ENCODE assay signal across 8 cellular contexts in genomic region chr20:24991897-24992419, GRCh38. TPM values are rescaled to one million over a fixed set of nuclear protein-coding genes. Genes with fewer than 3 reads are reported as not detected.
DNase-seq lines count a peak whose midpoint lies in the region; ATAC-seq, FAIRE-seq and TF ChIP-seq lines count a peak whose summit lies in the region.

No MANE protein-coding gene starts in this region.

- H3K27me3 ChIP-seq in HCT116 (ENCODE audit: insufficient read depth, low read length) (no peaks in the 10 kb centered on the region), MM.1S (replicated peaks; ENCODE audit: insufficient read depth, low read length) (no peaks in the 10 kb centered on the region), keratinocyte (ENCODE audit: control insufficient read depth, extremely low read depth, insufficient read depth, low read length) (no peaks in the 10 kb centered on the region), stomach (no peaks in the 10 kb centered on the region)

- H3K27ac ChIP-seq in HCT116 (ENCODE audit: low read depth, low read length), result peak overlapping the region; percentile 71
- peak overlapping the region; percentile 69; the same call in 1 of the 2 replicates for H3K27ac ChIP-seq in MM.1S (ENCODE audit: low read length)
- peak overlapping the region; percentile 72 for H3K27ac ChIP-seq in keratinocyte (ENCODE audit: control insufficient read depth, insufficient read depth, low read length)
- peak overlapping the region; percentile 85 to 97 (median 95) for H3K27ac ChIP-seq in stomach

- no peak for FAIRE-seq in keratinocyte (lab: Jason Lieb, UNC)

- H3K9ac ChIP-seq in HCT116 (ENCODE audit: low read length) (peak overlapping the region; percentile 83), MM.1S (ENCODE audit: low read length) (peak overlapping the region; percentile 86), keratinocyte (ENCODE audit: control insufficient read depth, extremely low read depth, insufficient read depth, low read length) (peak overlapping the region; percentile 74)

- H3K4me3 Mint-ChIP-seq in T-helper 1 cell treated with Interleukin-12 subunit alpha and Interleukin-12 subunit beta and Interleukin-4 antibody, amounts not matched to agents 30 μg/mL and 1 μg/mL, for 36 hours, result peak overlapping the region; percentile 95

- H3K9me3 ChIP-seq in HCT116 (ENCODE audit: control insufficient read depth in 1 of 2, insufficient read depth in 1 of 2, low read depth in 1 of 2, low read length in 2 of 2) (no peaks in the 10 kb centered on the region), MM.1S (replicated peaks; ENCODE audit: insufficient read depth, low read length) (no peaks in the 10 kb centered on the region), keratinocyte (ENCODE audit: control insufficient read depth, low read depth, low read length) (no peaks in the 10 kb centered on the region), stomach (no peaks in the 10 kb centered on the region)

- no peak for TF ChIP-seq POLR2A in HCT116 (IDR thresholded peaks at IDR 0.05; ENCODE audit: borderline replicate concordance, extremely low read depth, insufficient read depth, insufficient read length)
- TF ChIP-seq POLR2A in stomach (IDR thresholded peaks at IDR 0.05), result no peak

- H3K9me2 ChIP-seq in HCT116 (ENCODE audit: insufficient read depth), result no peaks in the 10 kb centered on the region
- H3K9me2 ChIP-seq in MM.1S (replicated peaks; ENCODE audit: insufficient read depth, low read length), result no peaks in the 10 kb centered on the region

- DNase-seq in T-helper 1 cell (no peak), HCT116 (ENCODE audit: low read depth, low spot score) (no peak), MM.1S (no peak), astrocyte of the cerebellum (ENCODE audit: low read depth) (no peak), keratinocyte (ENCODE audit: low read depth, low spot score) (no peak), stomach (peak; percentile 33), GM13976 (ENCODE audit: low spot score) (no peak)

- peak overlapping the region; percentile 89 to 94 for H3K4me3 ChIP-seq in HCT116 (replicated peaks in 1 of 2; ENCODE audit: low read depth in 1 of 2, low read length in 2 of 2)
- peak overlapping the region; percentile 97 for H3K4me3 ChIP-seq in MM.1S (ENCODE audit: low read length)
- H3K4me3 ChIP-seq in astrocyte of the cerebellum (ENCODE audit: low read depth, low read length), result peak overlapping the region; percentile 66
- peak overlapping the region; percentile 84 to 88 (median 85) for H3K4me3 ChIP-seq in keratinocyte (ENCODE audit: control insufficient read depth in 2 of 3, extremely low read depth in 1 of 3, insufficient read depth in 2 of 3, low read depth in 1 of 3, low read length in 3 of 3)
- H3K4me3 ChIP-seq in stomach, result peak overlapping the region; percentile 82 to 90 (median 88)

- in situ Hi-C loops in astrocyte of the cerebellum (cut with HindIII; ENCODE audit: low sequenced_read_pairs), result loop anchor here (25.0 kb wide), 1 partner anchor 170 kb away; no protein-coding TSS in a partner anchor
- in situ Hi-C loops in GM13976 (cut with MboI; ENCODE audit: low sequenced_read_pairs, unreplicated experiment), result loop anchor here (10.0 kb wide), 2 partner anchors 183 to 413 kb away; partner anchors contain the start of gene GINS1

- peak; percentile 41 for ATAC-seq in HCT116

- H3K9me1 ChIP-seq in keratinocyte (ENCODE audit: control insufficient read depth, extremely low read depth, insufficient read depth, low read length), result no peaks in the 10 kb centered on the region

- H3K36me3 Mint-ChIP-seq in T-helper 1 cell treated with Interleukin-12 subunit alpha and Interleukin-12 subunit beta and Interleukin-4 antibody, amounts not matched to agents 30 μg/mL and 1 μg/mL, for 36 hours (ENCODE audit: low read depth), result peaks cover 24% of the 10 kb centered on the region

- no peaks in the 10 kb centered on the region for H4K20me1 ChIP-seq in HCT116 (ENCODE audit: insufficient read depth)
- H4K20me1 ChIP-seq in MM.1S (ENCODE audit: insufficient read depth, low read length), result no peaks in the 10 kb centered on the region
- no peaks in the 10 kb centered on the region for H4K20me1 ChIP-seq in keratinocyte (ENCODE audit: control insufficient read depth, extremely low read depth, insufficient read depth, low read length)

- 0 to 1% (median 0%) methylated on average over 32 of the region's 32 CpGs for WGBS in stomach, 5 donors

- H3K27me3 Mint-ChIP-seq in T-helper 1 cell treated with Interleukin-12 subunit alpha and Interleukin-12 subunit beta and Interleukin-4 antibody, amounts not matched to agents 30 μg/mL and 1 μg/mL, for 36 hours (ENCODE audit: low read depth), result peaks cover 15% of the 10 kb centered on the region

- no peaks in the 10 kb centered on the region for H3K9me3 Mint-ChIP-seq in T-helper 1 cell treated with Interleukin-12 subunit alpha and Interleukin-12 subunit beta and Interleukin-4 antibody, amounts not matched to agents 30 μg/mL and 1 μg/mL, for 36 hours

- H3K4me2 ChIP-seq in HCT116 (ENCODE audit: low read length) (peak overlapping the region; percentile 94), MM.1S (ENCODE audit: low read depth, low read length) (peak overlapping the region; percentile 85), keratinocyte (ENCODE audit: control insufficient read depth, extremely low read depth, insufficient read depth, low read depth, low read length) (peak overlapping the region; percentile 81)

- H3K27ac Mint-ChIP-seq in T-helper 1 cell treated with Interleukin-12 subunit alpha and Interleukin-12 subunit beta and Interleukin-4 antibody, amounts not matched to agents 30 μg/mL and 1 μg/mL, for 36 hours, result peak overlapping the region; percentile 94

- RAD21 ChIA-PET in HCT116 (lab: Charles Lee; ENCODE audit: low non-redundant PET in 1 of 2, low total read pairs in 2 of 2, uncharacterized antibody in 2 of 2, unreplicated experiment in 2 of 2), result no interaction called here

- POLR2A ChIA-PET in HCT116 (lab: Charles Lee), result no interaction called here

- H3K36me3 ChIP-seq in HCT116 (ENCODE audit: control insufficient read depth in 1 of 2, insufficient read depth in 2 of 2, low read length in 2 of 2) (no peaks in the 10 kb centered on the region; a peak in 1 of 4 replicates), MM.1S (replicated peaks; ENCODE audit: insufficient read depth, low read length) (no peaks in the 10 kb centered on the region), keratinocyte (ENCODE audit: control insufficient read depth in 2 of 2, extremely low read depth in 1 of 2, insufficient read depth in 2 of 2, low read length in 2 of 2) (peaks cover 3% of the 10 kb centered on the region in 2 experiments), stomach (no peaks in the 10 kb centered on the region)

- dilution Hi-C loops in keratinocyte (cut with MboI; ENCODE audit: extremely low pct_ligation_motif_present, low sequenced_read_pairs), result no loop called here

- H3K79me2 ChIP-seq in HCT116 (ENCODE audit: insufficient read depth, low read length), result peaks cover 51% of the 10 kb centered on the region
- H3K79me2 ChIP-seq in MM.1S (ENCODE audit: low read length), result peaks cover 55% of the 10 kb centered on the region
- peaks cover 22% of the 10 kb centered on the region for H3K79me2 ChIP-seq in keratinocyte (ENCODE audit: control insufficient read depth, insufficient read depth, low read length)

- TF ChIP-seq CTCF in HCT116 (IDR thresholded peaks at IDR 0.05 in 2 of 3, conservative IDR thresholded peaks at IDR 0.05 in 1 of 3; ENCODE audit: borderline replicate concordance in 1 of 3, insufficient read depth in 1 of 3, low read depth in 2 of 3, low read length in 2 of 3) (no peak), MM.1S (IDR thresholded peaks at IDR 0.05; ENCODE audit: low read length) (no peak), astrocyte of the cerebellum (IDR thresholded peaks at IDR 0.05; ENCODE audit: low read depth, low read length, missing control alignments) (no peak), keratinocyte (optimal IDR thresholded peaks at IDR 0.05 in 1 of 3, IDR thresholded peaks at IDR 0.05 in 1 of 3, conservative IDR thresholded peaks at IDR 0.05 in 1 of 3; ENCODE audit: extremely low read depth in 1 of 3, insufficient read depth in 2 of 3, low read length in 3 of 3) (no peak), stomach (IDR thresholded peaks at IDR 0.05) (no peak), GM13976 (IDR thresholded peaks at IDR 0.05; ENCODE audit: borderline replicate concordance, control extremely low read depth, extremely low read depth, insufficient read depth, missing control alignments) (no peak)

- no TSS peak for BruUV-seq in HCT116 (replicated peaks; lab: Mats Ljungman, UMichigan)

- H3K4me1 ChIP-seq in HCT116 (ENCODE audit: control insufficient read depth in 1 of 2, insufficient read depth in 2 of 2, low read length in 2 of 2) (peaks cover 12 to 28% of the 10 kb centered on the region in 2 experiments), MM.1S (ENCODE audit: low read length) (peaks cover 24% of the 10 kb centered on the region), keratinocyte (ENCODE audit: control insufficient read depth, extremely low read depth, insufficient read depth, low read length) (peaks cover 28% of the 10 kb centered on the region), stomach (peaks cover 24 to 54% (median 40%) of the 10 kb centered on the region in 4 donors)

- peaks cover 45% of the 10 kb centered on the region for H3K4me1 Mint-ChIP-seq in T-helper 1 cell treated with Interleukin-12 subunit alpha and Interleukin-12 subunit beta and Interleukin-4 antibody, amounts not matched to agents 30 μg/mL and 1 μg/mL, for 36 hours (ENCODE audit: low read depth)

- TF ChIP-seq EP300 in stomach (IDR thresholded peaks at IDR 0.05), result no peak

- intact Hi-C loops in HCT116 (cut with micrococcal nuclease) (loop anchor here (2.0 to 5.0 kb wide), 5 partner anchors 205 to 425 kb away; partner anchors contain the start of gene ENTPD6), stomach (cut with DNase I; ENCODE audit: low total_unique reads) (loop anchor here (10.0 kb wide), 1 partner anchor 203 kb away; the partner anchor contains the start of gene ENTPD6)

- no peaks in the 10 kb centered on the region for H3F3A ChIP-seq in MM.1S (ENCODE audit: insufficient read depth, low read length)

- CTCF ChIA-PET in HCT116 (lab: Charles Lee), result no interaction called here

- H2AFZ ChIP-seq in HCT116 (ENCODE audit: low read depth, low read length, poor library complexity, severe bottlenecking) (no peak overlapping the region), MM.1S (ENCODE audit: low read length) (peak overlapping the region; percentile 83), keratinocyte (ENCODE audit: control insufficient read depth, low read length) (peak overlapping the region; percentile 96)

- no peak for TF ChIP-seq RAD21 in HCT116 (IDR thresholded peaks at IDR 0.05; ENCODE audit: low read depth)

RNA-seq across cellular contexts. Expression of gene APMAP, which starts 0.6 kb away (rescaled TPM):
- total RNA-seq in HCT116 (2021; ENCODE audit: unreplicated experiment) (82.7 TPM), stomach (10 to 100 TPM; 12.3 to 55.6 (median 39.3) TPM)
- 71.6 and 86.6 TPM in 2 replicates for polyA plus RNA-seq in HCT116 (2012)
- polyA plus RNA-seq in keratinocyte (43.2 to 51.9 TPM (median 48.9 TPM) in 3 replicates), stomach (10 to 100 TPM; 14.4 to 29.5 (median 24.8) TPM)
- polyA plus RNA-seq in keratinocyte (2011; ENCODE audit: low read depth), result 28.5 TPM
- 19.4 and 21.7 TPM in 2 replicates for polyA plus RNA-seq in keratinocyte (2011; cell fraction: cytosol; rRNA removed)
- polyA plus RNA-seq in keratinocyte (2011; cell fraction: nucleus; rRNA removed), result 82.8 and 86.6 TPM in 2 replicates
- 51.6 and 76.8 TPM in 2 replicates for polyA plus RNA-seq in keratinocyte (2012; ENCODE audit: low replicate concordance)
- 20.3 to 21.1 TPM (median 20.9 TPM) in 3 replicates for polyA minus RNA-seq in keratinocyte
- polyA minus RNA-seq in keratinocyte (2011; cell fraction: cytosol; rRNA and poly(A)+ RNA removed), result 14.6 TPM
- 37.1 and 51.3 TPM in 2 replicates for polyA minus RNA-seq in keratinocyte (2011; cell fraction: nucleus; rRNA and poly(A)+ RNA removed)

RNA-seq across cellular contexts. Expression of gene CST7, which starts 42.9 kb away (rescaled TPM):
- total RNA-seq in HCT116 (2021; ENCODE audit: unreplicated experiment), result not detected
- polyA plus RNA-seq in HCT116 (2012), result not detected in 2 replicates
- not detected in 3 replicates for polyA plus RNA-seq in keratinocyte
- polyA plus RNA-seq in keratinocyte (2011; ENCODE audit: low read depth), result not detected
- polyA plus RNA-seq in keratinocyte (2011; cell fraction: cytosol; rRNA removed), result not detected in 2 replicates
- polyA plus RNA-seq in keratinocyte (2011; cell fraction: nucleus; rRNA removed), result not detected in 2 replicates
- polyA plus RNA-seq in keratinocyte (2012; ENCODE audit: low replicate concordance), result not detected in 2 replicates
- not detected in 3 replicates for polyA minus RNA-seq in keratinocyte
- not detected for polyA minus RNA-seq in keratinocyte (2011; cell fraction: cytosol; rRNA and poly(A)+ RNA removed)
- polyA minus RNA-seq in keratinocyte (2011; cell fraction: nucleus; rRNA and poly(A)+ RNA removed), result not detected in 2 replicates
- 1 to 10 TPM in 3 of 5 donors, under 1 TPM in 1, not detected in 1; 0.87 to 4.5 (median 2.0) TPM for total RNA-seq in stomach
- 1 to 10 TPM; 2.5 to 8.3 (median 4.9) TPM for polyA plus RNA-seq in stomach
